8 cellular contexts compared by ENCODE assay signal in the genomic region with DNA sequence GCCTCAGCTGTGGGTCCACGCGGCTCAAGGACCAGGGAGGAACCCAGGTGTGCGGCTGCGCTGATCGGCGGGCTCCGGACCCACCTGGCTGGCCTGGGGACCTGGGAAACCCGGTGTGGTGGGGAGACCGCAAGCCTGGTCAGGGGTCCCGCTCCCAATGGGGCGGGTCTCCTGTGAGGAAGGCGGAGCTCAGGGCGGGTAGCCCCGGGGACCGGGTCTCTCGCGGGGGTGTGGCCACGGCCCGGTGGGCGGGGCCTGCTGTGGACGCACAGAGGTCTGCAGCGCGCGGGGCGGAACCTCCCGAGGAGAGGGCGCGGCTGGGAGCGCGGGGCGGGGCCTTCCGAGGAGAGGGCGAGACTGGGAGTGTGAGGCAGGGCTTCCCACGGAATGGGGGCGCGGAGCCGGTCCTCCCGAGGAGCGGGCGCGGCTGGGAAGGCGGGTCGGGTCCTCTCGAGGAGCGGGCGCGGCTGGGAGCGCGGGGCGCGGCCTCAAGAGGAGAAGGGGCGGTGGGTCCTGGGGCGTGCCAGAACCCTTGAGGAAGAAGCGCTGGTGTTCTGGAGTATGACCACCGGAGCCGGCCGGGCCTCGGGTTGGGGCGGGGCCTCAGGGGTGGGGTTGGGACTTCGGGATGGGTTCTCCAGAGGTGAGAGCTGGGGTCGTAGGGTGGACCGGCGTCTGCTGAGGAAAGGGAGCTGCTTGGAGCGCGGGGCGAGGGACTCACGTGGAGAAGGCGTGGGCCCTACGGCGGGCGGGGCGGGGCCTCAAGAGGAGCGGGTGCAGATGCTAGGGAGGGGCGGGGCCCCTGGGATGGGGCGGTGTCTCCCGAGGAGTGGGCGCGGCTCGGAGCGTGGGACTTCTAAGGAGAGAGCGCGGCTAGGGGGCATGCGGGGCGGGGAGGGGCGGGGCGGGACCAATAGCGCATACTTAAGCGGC. TPM values are rescaled to one million over a fixed set of nuclear protein-coding genes. Genes with fewer than 3 reads are reported as not detected.
DNase-seq lines count a peak whose midpoint lies in the region; ATAC-seq and TF ChIP-seq lines count a peak whose summit lies in the region.

No MANE protein-coding gene starts in this region.

- H3K4ac ChIP-seq in neuronal stem cell (ENCODE audit: low read length): no peak overlapping the region

- peak; percentile 56 for DNase-seq in 8988T
- peak; percentile 86 for DNase-seq in KBM-7
- peak; percentile 50 to 65 for DNase-seq in SHP77 (lab: John Stamatoyannopoulos, UW)
- DNase-seq in activated effector memory CD4-positive, alpha-beta T cell treated with Interleukin-2 at 50 U/mL for 16 hours: peak; percentile 89
- peak; percentile 76 to 92 for DNase-seq in foreskin fibroblast
- DNase-seq in neuronal stem cell (ENCODE audit: low spot score): peak; percentile 92
- DNase-seq in stomach: peak; percentile 90

- no peak overlapping the region for H3K14ac ChIP-seq in neuronal stem cell (ENCODE audit: low read length)

- TF ChIP-seq EP300 in stomach (IDR thresholded peaks at IDR 0.05): no peak

- H3K27ac ChIP-seq in neuronal stem cell (replicated peaks; ENCODE audit: low read length) (no peak overlapping the region), stomach (peak overlapping the region; percentile 14 to 64 (median 43))

- ATAC-seq in GM18909 (IDR thresholded peaks at IDR 0.05; ENCODE audit: poor library complexity, unreplicated experiment): peak; percentile 62

- H2AK5ac ChIP-seq in neuronal stem cell (ENCODE audit: low read depth, low read length): peak overlapping the region; percentile 78

- H3K27me3 ChIP-seq in neuronal stem cell (ENCODE audit: control insufficient read depth in 3 of 3, insufficient read depth in 3 of 3, low read depth in 1 of 3, low read length in 3 of 3) (peaks cover 0 to 67% (median 39%) of the 10 kb centered on the region in 3 experiments), stomach (peaks cover 0 to 58% (median 10%) of the 10 kb centered on the region in 3 donors)

- H3K4me3 ChIP-seq in foreskin fibroblast (ENCODE audit: low read depth in 1 of 2, low read length in 2 of 2) (peak overlapping the region; percentile 41 to 45), neuronal stem cell (ENCODE audit: low read length in 2 of 2) (peak overlapping the region; percentile 33 to 76), stomach (peak overlapping the region; percentile 57 to 75 (median 60))

- peak overlapping the region; percentile 86 for H3K9ac ChIP-seq in neuronal stem cell (ENCODE audit: low read depth, low read length, poor library complexity)

- peaks cover 2% of the 10 kb centered on the region for H3K79me1 ChIP-seq in neuronal stem cell (ENCODE audit: low read depth, low read length)

- H3K36me3 ChIP-seq in neuronal stem cell (replicated peaks in 1 of 2; ENCODE audit: control insufficient read depth in 2 of 2, insufficient read depth in 2 of 2, low read length in 2 of 2) (no peaks in the 10 kb centered on the region), stomach (no peaks in the 10 kb centered on the region)

- in situ Hi-C loops in KBM-7 (cut with MboI; ENCODE audit: low pct_unique_long_range_greater_than_20kb, low sequenced_read_pairs): no loop called here

- peak overlapping the region; percentile 91 for H3K18ac ChIP-seq in neuronal stem cell (ENCODE audit: low read length)

- WGBS in neuronal stem cell (ENCODE audit: extremely low coverage in 2 of 2, insufficient read length in 2 of 2, insufficient replicate concordance in 1 of 2), 2 donors: no CpG with 5 or more reads among the region's 88 CpGs
- WGBS in stomach, 5 donors: 1 to 3% (median 2%) methylated on average over 26 to 87 of the region's 88 CpGs

- H3K23ac ChIP-seq in neuronal stem cell (ENCODE audit: low read depth, low read length, poor library complexity): peak overlapping the region; percentile 91

- no peak overlapping the region for H4K91ac ChIP-seq in neuronal stem cell (ENCODE audit: low read depth, low read length, poor library complexity)

- peak overlapping the region; percentile 84 for H2BK5ac ChIP-seq in neuronal stem cell (ENCODE audit: low read length)

- no peak for TF ChIP-seq CTCF in foreskin fibroblast (IDR thresholded peaks at IDR 0.05; ENCODE audit: low read depth, low read length)
- TF ChIP-seq CTCF in stomach (IDR thresholded peaks at IDR 0.05): no peak

- H2BK12ac ChIP-seq in neuronal stem cell (ENCODE audit: low read length): no peak overlapping the region

- H3K4me1 ChIP-seq in neuronal stem cell (ENCODE audit: control insufficient read depth in 2 of 2, insufficient read depth in 1 of 2, low read depth in 1 of 2, low read length in 2 of 2): peaks cover 2 to 5% of the 10 kb centered on the region in 2 donors
- H3K4me1 ChIP-seq in stomach: peaks cover 0 to 23% (median 19%) of the 10 kb centered on the region in 4 donors

- H3K4me2 ChIP-seq in neuronal stem cell (ENCODE audit: insufficient read depth, low read length, poor library complexity, severe bottlenecking): peak overlapping the region; percentile 99

- peak overlapping the region; percentile 70 for H2BK15ac ChIP-seq in neuronal stem cell (ENCODE audit: low read length)

- H4K8ac ChIP-seq in neuronal stem cell (ENCODE audit: low read depth, low read length): no peak overlapping the region

- H3K9me3 ChIP-seq in neuronal stem cell (replicated peaks in 1 of 2; ENCODE audit: control insufficient read depth in 2 of 2, insufficient read depth in 1 of 2, low read depth in 1 of 2, low read length in 2 of 2): no peaks in the 10 kb centered on the region
- no peaks in the 10 kb centered on the region for H3K9me3 ChIP-seq in stomach

- no peak for TF ChIP-seq POLR2A in stomach (IDR thresholded peaks at IDR 0.05)

- peak overlapping the region; percentile 92 for H2AFZ ChIP-seq in neuronal stem cell (ENCODE audit: low read length)

- intact Hi-C loops in stomach (cut with DNase I; ENCODE audit: low total_unique reads): no loop called here

- H2BK120ac ChIP-seq in neuronal stem cell (ENCODE audit: low read depth, low read length): no peak overlapping the region

RNA-seq across cellular contexts. Expression of a gene that starts 20.8 kb away (rescaled TPM):
- 26.0 TPM for polyA plus RNA-seq in neuronal stem cell (2013, experiment 1 of 2)
- 25.8 TPM for polyA plus RNA-seq in neuronal stem cell (2013, experiment 2 of 2)
- total RNA-seq in stomach: 100 to 1,000 TPM in 1 of 5 donors, 10 to 100 TPM in 4; 21.4 to 148 (median 46.1) TPM
- 10 to 100 TPM; 81.5 to 88.3 (median 83.3) TPM for polyA plus RNA-seq in stomach

RNA-seq across cellular contexts. Expression of a gene that starts 31.0 kb away (rescaled TPM):
- 23.2 TPM for polyA plus RNA-seq in neuronal stem cell (2013, experiment 1 of 2)
- polyA plus RNA-seq in neuronal stem cell (2013, experiment 2 of 2): 22.9 TPM
- total RNA-seq in stomach: 1 to 10 TPM in 1 of 5 donors, under 1 TPM in 1, not detected in 3; 0.92 to 1.7 TPM
- polyA plus RNA-seq in stomach: 1 to 10 TPM; 1.4 to 2.2 (median 2.0) TPM
